In the genomic region with DNA sequence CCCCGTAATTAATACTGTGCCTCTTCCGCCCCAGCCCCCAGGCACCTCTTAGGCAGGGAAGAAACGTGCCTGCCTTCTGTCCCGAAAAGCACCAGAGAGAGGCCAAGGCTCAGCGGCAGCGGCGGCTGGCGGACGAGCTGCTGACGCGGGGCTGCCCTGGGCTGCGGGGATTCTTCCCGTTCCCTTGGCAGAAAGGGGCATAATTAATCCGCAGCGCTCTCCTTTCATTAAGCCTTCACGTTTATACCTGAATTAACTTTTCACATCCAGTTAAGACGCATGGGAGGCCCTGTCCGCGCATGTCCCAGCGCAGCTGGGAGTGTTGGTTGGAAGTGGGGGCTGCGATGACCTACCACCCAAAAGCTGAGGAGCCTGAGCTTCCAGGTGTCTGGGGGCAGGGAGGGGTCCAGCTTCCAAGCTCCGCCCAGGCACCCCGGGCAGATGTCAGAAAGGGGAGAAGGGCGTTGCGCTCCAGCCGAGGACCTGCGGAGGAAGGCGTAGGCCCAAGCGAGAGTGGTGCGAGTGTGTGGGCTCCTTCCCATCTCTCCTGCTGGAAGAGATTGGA, we compare ENCODE assay signal across 1 cellular context.
TF ChIP-seq lines count a peak whose summit lies in the region.

No MANE protein-coding gene starts in this region.

TF ChIP-seq in H1, 55 proteins besides CTCF, POLR2A, EP300 and RAD21 (continued from another document):
- TF ChIP-seq E2F6 (IDR thresholded peaks at IDR 0.05) (no peak), EZH2 (IDR thresholded peaks at IDR 0.05; ENCODE audit: low read depth, low read length, severe bottlenecking) (peak; percentile 2)
